Comparison of ENCODE assay signal across 25 cellular contexts in genomic region chr3:178238179-178238578, GRCh38.
"Had no signal": no experiment of that assay in that cellular context is flagged by ENCODE, and none has a peak within 500 bp of the region (broad histone marks: within the 10 kb centered on the region; RNA-seq: fewer than 3 reads in every experiment).

No MANE protein-coding gene starts in this region.

- H3K27me3 Mint-ChIP-seq: activated CD4-positive, alpha-beta memory T cell treated with anti-CD3 and anti-CD28 coated beads for 36 hours; activated CD8-positive, alpha-beta memory T cell treated with anti-CD3 and anti-CD28 coated beads, Interleukin-2, amount 10 ng/mL, durations not matched to agents 7 days and 5 days had no signal

- H3K36me3 ChIP-seq: gastrocnemius medialis, prostate gland, thyroid gland had no signal

- ATAC-seq: activated CD8-positive, alpha-beta memory T cell treated with anti-CD3 and anti-CD28 coated beads, Interleukin-2, amount 10 ng/mL, durations not matched to agents 7 days and 5 days; gastrocnemius medialis; left lobe of liver; natural killer cell treated with Interleukin-12 subunit alpha and Interleukin-12 subunit beta and Interleukin-15 and Interleukin-18, amount 100 ng/mL, for 72 hours; right cardiac atrium had no signal

- H3K4me1 ChIP-seq: gastrocnemius medialis, prostate gland, thyroid gland had no signal

- H3K27me3 ChIP-seq: gastrocnemius medialis, thyroid gland had no signal

- H3K36me3 Mint-ChIP-seq: activated CD4-positive, alpha-beta memory T cell treated with anti-CD3 and anti-CD28 coated beads for 36 hours; activated CD8-positive, alpha-beta memory T cell treated with anti-CD3 and anti-CD28 coated beads, Interleukin-2, amount 10 ng/mL, durations not matched to agents 7 days and 5 days had no signal

- H3K4me3 Mint-ChIP-seq: activated B cell treated with CpG ODN at 0.5 μM for 24 hours; activated CD4-positive, alpha-beta memory T cell treated with anti-CD3 and anti-CD28 coated beads for 36 hours; activated CD8-positive, alpha-beta memory T cell treated with anti-CD3 and anti-CD28 coated beads, Interleukin-2, amount 10 ng/mL, durations not matched to agents 7 days and 5 days; activated T-cell treated with anti-CD3 and anti-CD28 coated beads, Interleukin-2, amount 50 U/mL, for 24 hours; brain; mesothelial cell of epicardium; natural killer cell treated with Interleukin-12 subunit alpha and Interleukin-12 subunit beta and Interleukin-15 and Interleukin-18, amount 100 ng/mL, for 72 hours; T-helper 2 cell treated with Interferon-gamma antibody and Interleukin-4, amounts not matched to agents 5 μg/mL and 100 μg/mL, for 36 hours had no signal

- DNase-seq: activated B cell treated with CpG ODN at 0.5 μM for 24 hours; activated CD4-positive, alpha-beta memory T cell treated with anti-CD3 and anti-CD28 coated beads for 36 hours; activated CD4-positive, alpha-beta T cell treated with anti-CD3 and anti-CD28 coated beads for 4 hours; activated CD8-positive, alpha-beta memory T cell treated with anti-CD3 and anti-CD28 coated beads, Interleukin-2, amount 10 ng/mL, durations not matched to agents 7 days and 5 days; activated naive CD4-positive, alpha-beta T cell treated with Interleukin-2 at 50 U/mL for 16 hours; activated T-cell treated with anti-CD3 and anti-CD28 coated beads, Interleukin-2, amount 50 U/mL, for 24 hours; anterior cingulate cortex; central memory CD4-positive, alpha-beta T cell; erythroblast; gastrocnemius medialis; head of caudate nucleus; kidney; occipital lobe; right cardiac atrium; stimulated activated CD4-positive, alpha-beta T cell treated with anti-CD3 and anti-CD28 coated beads, Interleukin-2, amount 100 ng/mL, for 24 hours; stimulated activated naive CD4-positive, alpha-beta T cell treated with Interleukin-2 at 50 U/mL for 16 hours; thyroid gland had no signal

- H3K9me3 ChIP-seq: gastrocnemius medialis, prostate gland, thyroid gland had no signal

- H3K4me1 Mint-ChIP-seq: activated B cell treated with CpG ODN at 0.5 μM for 24 hours; activated CD8-positive, alpha-beta memory T cell treated with anti-CD3 and anti-CD28 coated beads, Interleukin-2, amount 10 ng/mL, durations not matched to agents 7 days and 5 days had no signal

- H3K4me3 ChIP-seq: gastrocnemius medialis, lung, prostate gland, thyroid gland had no signal

- H3K27ac ChIP-seq: gastrocnemius medialis, prostate gland, thyroid gland had no signal

- H3K27ac Mint-ChIP-seq: activated B cell treated with CpG ODN at 0.5 μM for 24 hours; activated CD4-positive, alpha-beta memory T cell treated with anti-CD3 and anti-CD28 coated beads for 36 hours; activated CD8-positive, alpha-beta memory T cell treated with anti-CD3 and anti-CD28 coated beads, Interleukin-2, amount 10 ng/mL, durations not matched to agents 7 days and 5 days; activated T-cell treated with anti-CD3 and anti-CD28 coated beads, Interleukin-2, amount 50 U/mL, for 24 hours; activated T-helper 2 cell treated with anti-CD3 and anti-CD28 coated beads, Interferon-gamma antibody, Interleukin-2, Interleukin-4, amounts not matched to agents 10 μg/mL and 5 μg/mL and 100 μg/mL, durations not matched to agents 14 hours and 24 hours and 36 hours; brain; natural killer cell treated with Interleukin-12 subunit alpha and Interleukin-12 subunit beta and Interleukin-15 and Interleukin-18, amount 100 ng/mL, for 72 hours; T-helper 2 cell treated with Interferon-gamma antibody and Interleukin-4, amounts not matched to agents 5 μg/mL and 100 μg/mL, for 36 hours had no signal

- H3K9me3 Mint-ChIP-seq: activated CD4-positive, alpha-beta memory T cell treated with anti-CD3 and anti-CD28 coated beads for 36 hours; T-helper 2 cell treated with Interferon-gamma antibody and Interleukin-4, amounts not matched to agents 5 μg/mL and 100 μg/mL, for 36 hours had no signal
